In genomic region chrX:39981946-39982345, GRCh38 we compare ENCODE assay signal across 27 cellular contexts.
"Had no signal": no experiment of that assay in that cellular context is flagged by ENCODE, and none has a peak within 500 bp of the region (broad histone marks: within the 10 kb centered on the region; RNA-seq: fewer than 3 reads in every experiment).

No MANE protein-coding gene starts in this region.

- DNase-seq: activated CD4-positive, alpha-beta memory T cell treated with anti-CD3 and anti-CD28 coated beads for 36 hours; activated CD4-positive, alpha-beta T cell treated with anti-CD3 and anti-CD28 coated beads for 36 hours; activated CD4-positive, alpha-beta T cell treated with anti-CD3 and anti-CD28 coated beads, Interleukin-2, amount 10 ng/mL, durations not matched to agents 24 days and 14 days; activated CD4-positive, CD25-positive, alpha-beta regulatory T cell; activated CD4-positive, CD25-positive, alpha-beta regulatory T cell treated with anti-CD3 and anti-CD28 coated beads, Interleukin-2, amount 50 U/mL, for 72 hours; activated CD8-positive, alpha-beta memory T cell treated with anti-CD3 and anti-CD28 coated beads, Interleukin-2, amount 10 ng/mL, durations not matched to agents 7 days and 5 days; activated CD8-positive, alpha-beta memory T cell treated with anti-CD3 and anti-CD28 coated beads, Interleukin-2, amount 50 U/mL, for 4 hours; activated CD8-positive, alpha-beta T cell treated with anti-CD3 and anti-CD28 coated beads, Interleukin-2, amount 10 ng/mL, durations not matched to agents 7 days and 5 days; activated effector memory CD4-positive, alpha-beta T cell treated with anti-CD3 and anti-CD28 coated beads, Interleukin-2, amount 50 U/mL, for 16 hours; activated naive CD4-positive, alpha-beta T cell treated with anti-CD3 and anti-CD28 coated beads for 36 hours; activated naive CD8-positive, alpha-beta T cell treated with anti-CD3 and anti-CD28 coated beads, Interleukin-2, amount 10 ng/mL, durations not matched to agents 7 days and 5 days; activated T-cell treated with anti-CD3 and anti-CD28 coated beads, Interleukin-2, amount 50 U/mL, for 1 hour; activated T-cell treated with anti-CD3 and anti-CD28 coated beads, Interleukin-2, amount 50 U/mL, for 48 hours; amniotic stem cell; anterior cingulate cortex; brain microvascular endothelial cell; dorsolateral prefrontal cortex; effector memory CD4-positive, alpha-beta T cell; endodermal cell; foreskin keratinocyte; gastrocnemius medialis; glutamatergic neuron; T-helper 1 cell; T-helper 17 cell; T1000 had no signal

- H3K9me3 ChIP-seq: esophagus muscularis mucosa, gastrocnemius medialis had no signal

- H3K27me3 ChIP-seq: brain microvascular endothelial cell, esophagus muscularis mucosa, foreskin keratinocyte, gastrocnemius medialis had no signal

- H3K27ac ChIP-seq: brain microvascular endothelial cell, coronary artery, dorsolateral prefrontal cortex, esophagus muscularis mucosa, foreskin keratinocyte, gastrocnemius medialis had no signal

- H3K36me3 ChIP-seq: brain microvascular endothelial cell, esophagus muscularis mucosa, gastrocnemius medialis had no signal

- H3K4me3 ChIP-seq: coronary artery, dorsolateral prefrontal cortex, esophagus muscularis mucosa, gastrocnemius medialis had no signal
